Comparison of ENCODE assay signal across 1 cellular context in genomic region chr12:53221203-53222076, GRCh38.
A peak's percentile ranks its signal among the peaks of the same experiment; 100 is the strongest.
TF ChIP-seq lines count a peak whose summit lies in the region.

No MANE protein-coding gene starts in this region.

TF ChIP-seq in HepG2, 621 proteins besides CTCF, POLR2A, EP300 and RAD21 (continued from another document and continues in another):
- TF ChIP-seq SNAPC4 (CRISPR knock-in tag; IDR thresholded peaks at IDR 0.05) = no peak
- 0 out of 2 replicates have a peak, but pooled peaks have one; percentile 25 for TF ChIP-seq ISL2 (CRISPR knock-in tag; IDR thresholded peaks at IDR 0.05)
- 0 out of 2 replicates have a peak, but pooled peaks have one; percentile 35 for TF ChIP-seq ESRRA (CRISPR knock-in tag; IDR thresholded peaks at IDR 0.05; ENCODE audit: low read depth)
- no peak for TF ChIP-seq PRPF4 (IDR thresholded peaks at IDR 0.05; ENCODE audit: low read depth, low read length, poor library complexity, severe bottlenecking)
- peak; percentile 60 for TF ChIP-seq ZNF574 (CRISPR knock-in tag; IDR thresholded peaks at IDR 0.05)
- TF ChIP-seq DRAP1 (CRISPR knock-in tag; IDR thresholded peaks at IDR 0.05) = no peak
- no peak for TF ChIP-seq ZFP41 (CRISPR knock-in tag; IDR thresholded peaks at IDR 0.05; ENCODE audit: borderline replicate concordance)
- peak; percentile 57; the same call in 1 of the 2 replicates for TF ChIP-seq SALL2 (CRISPR knock-in tag; IDR thresholded peaks at IDR 0.05)
- no peak for TF ChIP-seq IRF9 (CRISPR knock-in tag; IDR thresholded peaks at IDR 0.05; ENCODE audit: borderline replicate concordance)
- TF ChIP-seq ZNF687 (CRISPR knock-in tag; IDR thresholded peaks at IDR 0.05) = peak; percentile 79
- TF ChIP-seq MEF2D (CRISPR knock-in tag; IDR thresholded peaks at IDR 0.05) = 0 out of 2 replicates have a peak, but pooled peaks have one; percentile 20
- peak; percentile 67 for TF ChIP-seq POLR2AphosphoS5 (IDR thresholded peaks at IDR 0.05; ENCODE audit: low read depth, low read length)
- no peak for TF ChIP-seq AFF4 (CRISPR knock-in tag; IDR thresholded peaks at IDR 0.05)
- TF ChIP-seq PRMT3 (CRISPR knock-in tag; IDR thresholded peaks at IDR 0.05; ENCODE audit: borderline replicate concordance, low read depth) = no peak
- 0 out of 2 replicates have a peak, but pooled peaks have one; percentile 24 for TF ChIP-seq ZGPAT (CRISPR knock-in tag; IDR thresholded peaks at IDR 0.05)
- no peak for TF ChIP-seq SKI (IDR thresholded peaks at IDR 0.05; ENCODE audit: partially characterized antibody)
- TF ChIP-seq ZNF639 (CRISPR knock-in tag; conservative IDR thresholded peaks at IDR 0.05) = peak; percentile 57
- no peak for TF ChIP-seq FOXK2 (IDR thresholded peaks at IDR 0.05)
- no peak for TF ChIP-seq CSRNP2 (CRISPR knock-in tag; conservative IDR thresholded peaks at IDR 0.05; ENCODE audit: low read depth)
- TF ChIP-seq XRCC5 (optimal IDR thresholded peaks at IDR 0.05; ENCODE audit: low read length) = peak; percentile 44
- TF ChIP-seq NFATC3 (CRISPR knock-in tag; IDR thresholded peaks at IDR 0.05) = peak; percentile 25; the same call in 1 of the 2 replicates
- TF ChIP-seq GZF1 (CRISPR knock-in tag; IDR thresholded peaks at IDR 0.05) = 0 out of 2 replicates have a peak, but pooled peaks have one; percentile 0
- no peak for TF ChIP-seq NPAS2 (CRISPR knock-in tag; IDR thresholded peaks at IDR 0.05; ENCODE audit: borderline replicate concordance)
- peak; percentile 46; the same call in 1 of the 2 replicates for TF ChIP-seq ZNF709 (CRISPR knock-in tag; IDR thresholded peaks at IDR 0.05)
- TF ChIP-seq DBP (CRISPR knock-in tag; IDR thresholded peaks at IDR 0.05; ENCODE audit: not compliant biosample characterization) = peak; percentile 45
- TF ChIP-seq MXD1 (CRISPR knock-in tag; IDR thresholded peaks at IDR 0.05) = peak; percentile 2; the same call in 1 of the 2 replicates
- TF ChIP-seq FOXC1 (CRISPR knock-in tag; IDR thresholded peaks at IDR 0.05; ENCODE audit: borderline replicate concordance) = peak; percentile 75; the same call in 1 of the 2 replicates
- TF ChIP-seq RFX1 (IDR thresholded peaks at IDR 0.05) = no peak
